Comparison of ENCODE assay signal across 1 cellular context in genomic region chr12:120692524-120693033, GRCh38.
TF ChIP-seq lines count a peak whose summit lies in the region.

No MANE protein-coding gene starts in this region.

TF ChIP-seq in WTC11, 78 proteins besides CTCF, POLR2A, EP300 and RAD21 (continued from another document):
- TF ChIP-seq USF1 (CRISPR knock-in tag; IDR thresholded peaks at IDR 0.05) = no peak
- TF ChIP-seq PRRX2 (CRISPR knock-in tag; IDR thresholded peaks at IDR 0.05) = no peak
- no peak for TF ChIP-seq ZNF416 (CRISPR knock-in tag; IDR thresholded peaks at IDR 0.05)
- no peak for TF ChIP-seq TCF7 (CRISPR knock-in tag; IDR thresholded peaks at IDR 0.05; ENCODE audit: low read depth)
